In the genomic region with DNA sequence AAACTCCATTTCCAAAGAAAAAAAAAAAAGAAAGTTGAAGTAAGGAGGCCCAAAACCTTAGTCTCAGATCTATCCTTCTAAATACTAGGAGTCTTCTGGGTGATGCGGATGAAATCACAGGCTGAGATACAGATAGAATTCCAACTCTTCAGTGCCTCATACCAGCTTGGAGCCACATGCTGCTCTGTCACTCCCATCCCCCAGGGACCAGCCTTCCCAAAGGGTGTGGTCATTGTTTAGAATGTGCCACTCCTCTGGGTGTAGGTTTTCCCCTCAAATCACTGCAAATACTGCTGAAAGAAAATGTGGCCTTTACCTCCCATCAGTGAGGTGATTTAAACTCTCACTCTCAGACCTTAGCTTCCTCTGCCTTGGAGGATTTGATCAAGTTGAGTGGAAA, we compare ENCODE assay signal across 21 cellular contexts.
A peak's percentile ranks its signal among the peaks of the same experiment; 100 is the strongest.
DNase-seq lines count a peak whose midpoint lies in the region; ATAC-seq and TF ChIP-seq lines count a peak whose summit lies in the region.
"Had no signal": no experiment of that assay in that cellular context is flagged by ENCODE, and none has a peak within 500 bp of the region (broad histone marks: within the 10 kb centered on the region; RNA-seq: fewer than 3 reads in every experiment).

No MANE protein-coding gene starts in this region.

- H3K27me3 ChIP-seq in esophagus squamous epithelium (no peaks in the 10 kb centered on the region), prostate gland (replicated peaks; ENCODE audit: insufficient read depth) (no peaks in the 10 kb centered on the region)
- H3K27me3 ChIP-seq: hepatocyte had no signal

- H3K36me3 Mint-ChIP-seq in chondrocyte (ENCODE audit: low read depth), result peaks cover 3% of the 10 kb centered on the region

- H3K4me1 Mint-ChIP-seq in chondrocyte (ENCODE audit: low read depth), result peaks cover 15% of the 10 kb centered on the region

- no peak overlapping the region for H3K4me3 Mint-ChIP-seq in chondrocyte (ENCODE audit: unreplicated experiment)
- H3K4me3 Mint-ChIP-seq: nephron had no signal

- TF ChIP-seq POLR2A in esophagus squamous epithelium (IDR thresholded peaks at IDR 0.05), result no peak
- no peak for TF ChIP-seq POLR2A in prostate gland (IDR thresholded peaks at IDR 0.05)

- peaks cover 0 to 25% (median 0%) of the 10 kb centered on the region in 3 donors for H3K4me1 ChIP-seq in esophagus squamous epithelium
- no peaks in the 10 kb centered on the region for H3K4me1 ChIP-seq in prostate gland (replicated peaks)

- peak; percentile 36 for DNase-seq in EH (ENCODE audit: low read depth)
- DNase-seq in HS-27A (ENCODE audit: low read depth), result peak; percentile 73
- peak; percentile 56 for DNase-seq in SW480 (ENCODE audit: low spot score)
- peak; percentile 35 to 48 for DNase-seq in left colon
- no peak for DNase-seq in chondrocyte (ENCODE audit: low spot score)
- no peak for DNase-seq in esophagus squamous epithelium (lab: John Stamatoyannopoulos, UW)
- DNase-seq in prostate gland (ENCODE audit: low spot score), result no peak
- DNase-seq: activated CD4-positive, alpha-beta T cell treated with anti-CD3 and anti-CD28 coated beads for 1 hour; AML-193; effector CD4-positive, alpha-beta T cell; GF-D8; islet precursor cell; NCI-H510A; posterior cingulate gyrus; stimulated activated CD4-positive, alpha-beta T cell treated with anti-CD3 and anti-CD28 coated beads, Interleukin-2, amount 100 ng/mL, for 48 hours; T-helper 9 cell had no signal

- ATAC-seq in left colon, result peak; percentile 79
- no peak for ATAC-seq in GM19328 (IDR thresholded peaks at IDR 0.05; ENCODE audit: unreplicated experiment)

- no peak for TF ChIP-seq CTCF in chondrocyte (IDR thresholded peaks at IDR 0.05)
- TF ChIP-seq CTCF in esophagus squamous epithelium (IDR thresholded peaks at IDR 0.05), result no peak
- no peak for TF ChIP-seq CTCF in prostate gland (IDR thresholded peaks at IDR 0.05)

- no peaks in the 10 kb centered on the region for H3K9me3 Mint-ChIP-seq in chondrocyte (ENCODE audit: low read depth)
- H3K9me3 Mint-ChIP-seq: nephron had no signal

- H3K4me3 ChIP-seq in esophagus squamous epithelium (no peak overlapping the region), prostate gland (no peak overlapping the region)
- H3K4me3 ChIP-seq: hepatocyte, SK-N-MC, skin epidermis had no signal

- H3K27ac ChIP-seq in esophagus squamous epithelium, result no peak overlapping the region
- no peak overlapping the region for H3K27ac ChIP-seq in prostate gland
- H3K27ac ChIP-seq: hepatocyte, SK-N-MC, skin epidermis had no signal

- H3K36me3 ChIP-seq in esophagus squamous epithelium, result no peaks in the 10 kb centered on the region
- no peaks in the 10 kb centered on the region for H3K36me3 ChIP-seq in prostate gland

- WGBS in esophagus squamous epithelium, 2 donors, result 93 to 100% methylated on average over 1 of the region's 1 CpG
- 94% methylated on average over 1 of the region's 1 CpG for WGBS in prostate gland

- no peak overlapping the region for H3K27ac Mint-ChIP-seq in chondrocyte (ENCODE audit: unreplicated experiment)

- no peaks in the 10 kb centered on the region for H3K9me3 ChIP-seq in esophagus squamous epithelium
- H3K9me3 ChIP-seq in prostate gland, result no peaks in the 10 kb centered on the region

- H3K27me3 Mint-ChIP-seq in chondrocyte (ENCODE audit: low read depth), result peaks cover 10% of the 10 kb centered on the region

- intact Hi-C loops in left colon (cut with DNase I, micrococcal nuclease), result no loop called here
- intact Hi-C loops in esophagus squamous epithelium (cut with DNase I), result no loop called here
- intact Hi-C loops in prostate gland (cut with DNase I), result no loop called here

Comparison
In these comparisons a context has a peak if more than half of its experiments do, and no peak if none do; other contexts are left out.
1. DNase-seq: peak in EH (single experiment), HS-27A (single experiment), SW480 (single experiment) and left colon (2 of 2); none in chondrocyte (single experiment), esophagus squamous epithelium (single experiment) and prostate gland (single experiment).